In genomic region chr2:197427204-197427603, GRCh38 we compare ENCODE assay signal across 21 cellular contexts. TPM values are rescaled to one million over a fixed set of nuclear protein-coding genes. Genes with fewer than 3 reads are reported as not detected.
DNase-seq lines count a peak whose midpoint lies in the region; ATAC-seq and TF ChIP-seq lines count a peak whose summit lies in the region.
"Had no signal": no experiment of that assay in that cellular context is flagged by ENCODE, and none has a peak within 500 bp of the region (broad histone marks: within the 10 kb centered on the region; RNA-seq: fewer than 3 reads in every experiment).

No MANE protein-coding gene starts in this region.

- no peaks in the 10 kb centered on the region for H3K4me1 ChIP-seq in foreskin keratinocyte
- peaks cover 68% of the 10 kb centered on the region for H3K4me1 ChIP-seq in upper lobe of right lung

- no peaks in the 10 kb centered on the region for H3K9me2 ChIP-seq in SU-DHL-6 (replicated peaks; ENCODE audit: insufficient read depth, low read length)

- ATAC-seq in foreskin keratinocyte = no peak
- no peak for ATAC-seq in stimulated activated memory B cell treated with anti-CD40 and anti-IgM and Interleukin-4, amounts not matched to agents 10 μg/mL and 1 μg/mL and 100 μg/mL, for 72 hours
- ATAC-seq in upper lobe of right lung = no peak
- no peak for ATAC-seq in HG03095 (IDR thresholded peaks at IDR 0.05; ENCODE audit: unreplicated experiment)

- H4K20me1 ChIP-seq in SU-DHL-6 (ENCODE audit: low read depth, low read length) = peaks cover 64% of the 10 kb centered on the region

- peaks cover 78% of the 10 kb centered on the region for H3K36me3 Mint-ChIP-seq in activated T-cell treated with anti-CD3 and anti-CD28 coated beads, Interleukin-2, amount 50 U/mL, for 24 hours (ENCODE audit: low read depth)
- H3K36me3 Mint-ChIP-seq in stimulated activated memory B cell treated with anti-CD40 and anti-IgM and Interleukin-4, amounts not matched to agents 10 μg/mL and 1 μg/mL and 100 μg/mL, for 72 hours = peaks cover 20% of the 10 kb centered on the region

- H3K79me2 ChIP-seq in SU-DHL-6 (ENCODE audit: insufficient read depth, low read length) = peaks cover 100% of the 10 kb centered on the region

- peaks cover 82% of the 10 kb centered on the region for H3K4me1 Mint-ChIP-seq in activated T-cell treated with anti-CD3 and anti-CD28 coated beads, Interleukin-2, amount 50 U/mL, for 24 hours (ENCODE audit: low read depth)
- peaks cover 55% of the 10 kb centered on the region for H3K4me1 Mint-ChIP-seq in stimulated activated memory B cell treated with anti-CD40 and anti-IgM and Interleukin-4, amounts not matched to agents 10 μg/mL and 1 μg/mL and 100 μg/mL, for 72 hours

- no peaks in the 10 kb centered on the region for H3K27me3 Mint-ChIP-seq in activated T-cell treated with anti-CD3 and anti-CD28 coated beads, Interleukin-2, amount 50 U/mL, for 24 hours
- H3K27me3 Mint-ChIP-seq in stimulated activated memory B cell treated with anti-CD40 and anti-IgM and Interleukin-4, amounts not matched to agents 10 μg/mL and 1 μg/mL and 100 μg/mL, for 72 hours = no peaks in the 10 kb centered on the region

- H3K27me3 ChIP-seq in SU-DHL-6 (ENCODE audit: low read length) (no peaks in the 10 kb centered on the region), foreskin keratinocyte (no peaks in the 10 kb centered on the region), upper lobe of right lung (no peaks in the 10 kb centered on the region)
- H3K27me3 ChIP-seq: esophagus squamous epithelium, spleen had no signal

- H3K9me3 ChIP-seq in SU-DHL-6 (ENCODE audit: insufficient read depth, low read length) = no peaks in the 10 kb centered on the region
- H3K9me3 ChIP-seq in upper lobe of right lung = no peaks in the 10 kb centered on the region
- H3K9me3 ChIP-seq: esophagus squamous epithelium, prostate gland, spleen, thoracic aorta had no signal

- H3F3A ChIP-seq in SU-DHL-6 (ENCODE audit: insufficient read depth) = peaks cover 12% of the 10 kb centered on the region

- H3K9ac ChIP-seq in SU-DHL-6 (ENCODE audit: low read length) = no peak overlapping the region

- H3K4me3 ChIP-seq in SU-DHL-6 (ENCODE audit: insufficient read depth, low read length, poor library complexity, severe bottlenecking) (no peak overlapping the region), upper lobe of right lung (no peak overlapping the region)
- H3K4me3 ChIP-seq: esophagus squamous epithelium, lung, prostate gland, spleen, thoracic aorta had no signal

- peak overlapping the region; percentile 4 for H3K4me2 ChIP-seq in SU-DHL-6 (ENCODE audit: low read depth, low read length, poor library complexity, severe bottlenecking)

- H3K4me3 Mint-ChIP-seq in activated T-cell treated with anti-CD3 and anti-CD28 coated beads, Interleukin-2, amount 50 U/mL, for 24 hours = no peak overlapping the region
- no peak overlapping the region for H3K4me3 Mint-ChIP-seq in stimulated activated memory B cell treated with anti-CD40 and anti-IgM and Interleukin-4, amounts not matched to agents 10 μg/mL and 1 μg/mL and 100 μg/mL, for 72 hours
- H3K4me3 Mint-ChIP-seq: CD14-positive monocyte, nephron had no signal

- intact Hi-C loops in upper lobe of right lung (cut with DNase I) = no loop called here

- H2AFZ ChIP-seq in SU-DHL-6 (ENCODE audit: low read depth, low read length, severe bottlenecking) = no peak overlapping the region

- no peaks in the 10 kb centered on the region for H3K9me3 Mint-ChIP-seq in activated T-cell treated with anti-CD3 and anti-CD28 coated beads, Interleukin-2, amount 50 U/mL, for 24 hours
- no peaks in the 10 kb centered on the region for H3K9me3 Mint-ChIP-seq in stimulated activated memory B cell treated with anti-CD40 and anti-IgM and Interleukin-4, amounts not matched to agents 10 μg/mL and 1 μg/mL and 100 μg/mL, for 72 hours
- H3K9me3 Mint-ChIP-seq: CD14-positive monocyte, nephron had no signal

- H3K27ac Mint-ChIP-seq in activated T-cell treated with anti-CD3 and anti-CD28 coated beads, Interleukin-2, amount 50 U/mL, for 24 hours = peak overlapping the region; percentile 87
- H3K27ac Mint-ChIP-seq in stimulated activated memory B cell treated with anti-CD40 and anti-IgM and Interleukin-4, amounts not matched to agents 10 μg/mL and 1 μg/mL and 100 μg/mL, for 72 hours = peak overlapping the region; percentile 46
- H3K27ac Mint-ChIP-seq: nephron had no signal

- DNase-seq in activated T-cell treated with anti-CD3 and anti-CD28 coated beads, Interleukin-2, amount 50 U/mL, for 24 hours = no peak
- DNase-seq in activated T-cell treated with anti-CD3 and anti-CD28 coated beads, Interleukin-2, amount 50 U/mL, for 48 hours = no peak
- no peak for DNase-seq in foreskin keratinocyte
- DNase-seq in upper lobe of right lung = no peak
- no peak for DNase-seq in NCI-H510A (lab: John Stamatoyannopoulos, UW)
- DNase-seq: activated CD4-positive, alpha-beta T cell treated with anti-CD3 and anti-CD28 coated beads, Interleukin-2, amount 50 U/mL, for 4 hours; DMS53; effector CD4-positive, alpha-beta T cell; esophagus squamous epithelium; NCI-H1694; RPMI8226; spleen; stimulated activated CD8-positive, alpha-beta memory T cell treated with anti-CD3 and anti-CD28 coated beads, Interleukin-4, amount 100 ng/mL, for 48 hours had no signal

- H3K36me3 ChIP-seq in SU-DHL-6 (ENCODE audit: low read length) (peaks cover 18% of the 10 kb centered on the region; the same call in 1 of the 2 replicates), upper lobe of right lung (peaks cover 19% of the 10 kb centered on the region)
- H3K36me3 ChIP-seq: prostate gland, thoracic aorta had no signal

- no peak overlapping the region for H3K27ac ChIP-seq in SU-DHL-6 (ENCODE audit: low read depth, low read length)
- peak overlapping the region; percentile 31 for H3K27ac ChIP-seq in foreskin keratinocyte
- no peak overlapping the region for H3K27ac ChIP-seq in upper lobe of right lung
- H3K27ac ChIP-seq: esophagus squamous epithelium, prostate gland, spleen, thoracic aorta had no signal

- TF ChIP-seq CTCF in SU-DHL-6 (IDR thresholded peaks at IDR 0.05; ENCODE audit: insufficient read depth, low read length, poor library complexity, severe bottlenecking) = no peak
- no peak for TF ChIP-seq CTCF in foreskin keratinocyte (conservative IDR thresholded peaks at IDR 0.05)
- TF ChIP-seq CTCF in upper lobe of right lung (IDR thresholded peaks at IDR 0.05) = no peak

RNA-seq across cellular contexts. Expression of gene SF3B1, which starts 7.6 kb away (rescaled TPM):
- total RNA-seq in foreskin keratinocyte (128 and 136 TPM in 2 replicates), upper lobe of right lung (252 TPM)
- 137 and 140 TPM in 2 replicates for polyA plus RNA-seq in foreskin keratinocyte

RNA-seq across cellular contexts. Expression of gene COQ10B, which starts 26.1 kb away (rescaled TPM):
- total RNA-seq in foreskin keratinocyte = 17.1 and 18.4 TPM in 2 replicates
- 9.9 and 11.1 TPM in 2 replicates for polyA plus RNA-seq in foreskin keratinocyte
- 26.5 TPM for total RNA-seq in upper lobe of right lung
